In genomic region chr1:86423473-86423872, GRCh38 we compare ENCODE assay signal across 16 cellular contexts. TPM values are rescaled to one million over a fixed set of nuclear protein-coding genes. Genes with fewer than 3 reads are reported as not detected.
"Had no signal": no experiment of that assay in that cellular context is flagged by ENCODE, and none has a peak within 500 bp of the region (broad histone marks: within the 10 kb centered on the region; RNA-seq: fewer than 3 reads in every experiment).

No MANE protein-coding gene starts in this region.

- FAIRE-seq: endothelial cell of umbilical vein, urothelium cell line had no signal

- H3K27ac ChIP-seq: coronary artery had no signal

- ATAC-seq: activated T-helper 17 cell treated with anti-CD3 and anti-CD28 coated beads, Interleukin-2, amount 50 U/mL, for 72 hours; left colon; stimulated activated naive CD8-positive, alpha-beta T cell treated with anti-CD3 and anti-CD28 coated beads, Interleukin-15, amount 100 ng/mL, for 72 hours; WTC11 had no signal

- DNase-seq: activated CD4-positive, alpha-beta T cell treated with anti-CD3 and anti-CD28 coated beads, Interleukin-2, amount 10 ng/mL, durations not matched to agents 24 days and 14 days; activated naive CD4-positive, alpha-beta T cell treated with anti-CD3 and anti-CD28 coated beads for 36 hours; central memory CD4-positive, alpha-beta T cell; effector CD4-positive, alpha-beta T cell; left colon; nephron progenitor cell; stimulated activated CD4-positive, alpha-beta T cell treated with anti-CD3 and anti-CD28 coated beads, Interleukin-15, amount 100 ng/mL, for 24 hours; stimulated activated CD4-positive, alpha-beta T cell treated with anti-CD3 and anti-CD28 coated beads, Interleukin-4, amount 100 ng/mL, for 24 hours; stimulated activated naive CD8-positive, alpha-beta T cell treated with anti-CD3 and anti-CD28 coated beads, Interleukin-15, amount 100 ng/mL, for 72 hours; T1000 had no signal

- H3K4me3 ChIP-seq: coronary artery had no signal

RNA-seq across cellular contexts. Expression of gene CLCA2, which starts 0.5 kb away (rescaled TPM):
- total RNA-seq: activated CD4-positive, alpha-beta T cell treated with anti-CD3 and anti-CD28 coated beads, Interleukin-2, amount 10 ng/mL, durations not matched to agents 24 days and 14 days; activated naive CD4-positive, alpha-beta T cell treated with anti-CD3 and anti-CD28 coated beads for 36 hours; activated T-helper 17 cell treated with anti-CD3 and anti-CD28 coated beads, Interleukin-2, amount 50 U/mL, for 72 hours had no signal

RNA-seq across cellular contexts. Expression of gene CLCA1, which starts 45.3 kb away (rescaled TPM):
- total RNA-seq: activated CD4-positive, alpha-beta T cell treated with anti-CD3 and anti-CD28 coated beads, Interleukin-2, amount 10 ng/mL, durations not matched to agents 24 days and 14 days; activated naive CD4-positive, alpha-beta T cell treated with anti-CD3 and anti-CD28 coated beads for 36 hours; activated T-helper 17 cell treated with anti-CD3 and anti-CD28 coated beads, Interleukin-2, amount 50 U/mL, for 72 hours; endothelial cell of umbilical vein; osteoblast had no signal
- polyA plus RNA-seq: endothelial cell of umbilical vein had no signal
